In genomic region chr22:37559901-37560681, GRCh38 we compare ENCODE assay signal across 8 cellular contexts. TPM values are rescaled to one million over a fixed set of nuclear protein-coding genes. Genes with fewer than 3 reads are reported as not detected.
DNase-seq lines count a peak whose midpoint lies in the region; ATAC-seq lines count a peak whose summit lies in the region.

A gene with protein sequence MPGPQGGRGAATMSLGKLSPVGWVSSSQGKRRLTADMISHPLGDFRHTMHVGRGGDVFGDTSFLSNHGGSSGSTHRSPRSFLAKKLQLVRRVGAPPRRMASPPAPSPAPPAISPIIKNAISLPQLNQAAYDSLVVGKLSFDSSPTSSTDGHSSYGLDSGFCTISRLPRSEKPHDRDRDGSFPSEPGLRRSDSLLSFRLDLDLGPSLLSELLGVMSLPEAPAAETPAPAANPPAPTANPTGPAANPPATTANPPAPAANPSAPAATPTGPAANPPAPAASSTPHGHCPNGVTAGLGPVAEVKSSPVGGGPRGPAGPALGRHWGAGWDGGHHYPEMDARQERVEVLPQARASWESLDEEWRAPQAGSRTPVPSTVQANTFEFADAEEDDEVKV (plus strand): TSS chr22:37560480. CDS start chr22:37566350, 5,870 bp downstream.

- POLR2A ChIA-PET in activated CD4-positive, alpha-beta T cell treated with anti-CD3 and anti-CD28 coated beads, Interleukin-2, amount 10 ng/mL, durations not matched to agents 7 days and 5 days (lab: Charles Lee): no interaction called here

- peaks cover 11% of the 10 kb centered on the region for H3K36me3 Mint-ChIP-seq in dendritic cell treated with granulocyte-macrophage colony-stimulating factor and Interleukin-4, amounts not matched to agents 40 ng/mL and 50 ng/mL, for 4 days (ENCODE audit: low read depth)
- no peaks in the 10 kb centered on the region for H3K36me3 Mint-ChIP-seq in stimulated activated naive B cell treated with anti-CD40 and anti-IgM and Interleukin-4, amounts not matched to agents 10 μg/mL and 1 μg/mL and 100 μg/mL, for 72 hours
- H3K36me3 Mint-ChIP-seq in activated CD4-positive, alpha-beta T cell treated with anti-CD3 and anti-CD28 coated beads, Interleukin-2, amount 10 ng/mL, durations not matched to agents 7 days and 5 days (ENCODE audit: low read depth): no peaks in the 10 kb centered on the region

- peaks cover 63% of the 10 kb centered on the region for H3K4me1 Mint-ChIP-seq in dendritic cell treated with granulocyte-macrophage colony-stimulating factor and Interleukin-4, amounts not matched to agents 40 ng/mL and 50 ng/mL, for 4 days (ENCODE audit: low read depth)
- peaks cover 15 to 22% of the 10 kb centered on the region in 2 donors for H3K4me1 Mint-ChIP-seq in stimulated activated naive B cell treated with anti-CD40 and anti-IgM and Interleukin-4, amounts not matched to agents 10 μg/mL and 1 μg/mL and 100 μg/mL, for 72 hours
- peaks cover 8% of the 10 kb centered on the region for H3K4me1 Mint-ChIP-seq in activated CD4-positive, alpha-beta T cell treated with anti-CD3 and anti-CD28 coated beads, Interleukin-2, amount 10 ng/mL, durations not matched to agents 7 days and 5 days

- intact Hi-C loops in dendritic cell treated with granulocyte-macrophage colony-stimulating factor and Interleukin-4, amounts not matched to agents 40 ng/mL and 50 ng/mL, for 4 days (cut with micrococcal nuclease): loop anchor here (2.0 kb wide), 1 partner anchor 15 kb away; no protein-coding TSS in a partner anchor

- DNase-seq in Ammon's horn (ENCODE audit: low spot score): peak; percentile 63
- peak; percentile 59 for DNase-seq in M059J (ENCODE audit: low read depth)
- DNase-seq in left lobe of liver (ENCODE audit: low spot score): peak; percentile 78
- no peak for DNase-seq in stimulated activated naive B cell treated with anti-CD40 and anti-IgM and Interleukin-4, amounts not matched to agents 10 μg/mL and 1 μg/mL and 100 μg/mL, for 72 hours
- no peak for DNase-seq in activated CD4-positive, alpha-beta T cell treated with anti-CD3 and anti-CD28 coated beads, Interleukin-2, amount 10 ng/mL, durations not matched to agents 7 days and 5 days

- CTCF ChIA-PET in activated CD4-positive, alpha-beta T cell treated with anti-CD3 and anti-CD28 coated beads, Interleukin-2, amount 10 ng/mL, durations not matched to agents 7 days and 5 days (lab: Charles Lee): interaction anchor here (1.0 to 15.9 kb wide), 2 partner anchors 15 to 32 kb away, joined by 3 to 397 read pairs; no protein-coding TSS in a partner anchor

- H3K9me3 Mint-ChIP-seq in dendritic cell treated with granulocyte-macrophage colony-stimulating factor and Interleukin-4, amounts not matched to agents 40 ng/mL and 50 ng/mL, for 4 days: no peaks in the 10 kb centered on the region
- no peaks in the 10 kb centered on the region for H3K9me3 Mint-ChIP-seq in stimulated activated naive B cell treated with anti-CD40 and anti-IgM and Interleukin-4, amounts not matched to agents 10 μg/mL and 1 μg/mL and 100 μg/mL, for 72 hours
- no peaks in the 10 kb centered on the region for H3K9me3 Mint-ChIP-seq in activated CD4-positive, alpha-beta T cell treated with anti-CD3 and anti-CD28 coated beads, Interleukin-2, amount 10 ng/mL, durations not matched to agents 7 days and 5 days

- H3K27me3 Mint-ChIP-seq in dendritic cell treated with granulocyte-macrophage colony-stimulating factor and Interleukin-4, amounts not matched to agents 40 ng/mL and 50 ng/mL, for 4 days: peaks cover 75% of the 10 kb centered on the region
- H3K27me3 Mint-ChIP-seq in stimulated activated naive B cell treated with anti-CD40 and anti-IgM and Interleukin-4, amounts not matched to agents 10 μg/mL and 1 μg/mL and 100 μg/mL, for 72 hours: peaks cover 62 to 68% of the 10 kb centered on the region in 2 donors
- peaks cover 74% of the 10 kb centered on the region for H3K27me3 Mint-ChIP-seq in activated CD4-positive, alpha-beta T cell treated with anti-CD3 and anti-CD28 coated beads, Interleukin-2, amount 10 ng/mL, durations not matched to agents 7 days and 5 days

- peak within 1 kb of the TSS; percentile 75 for H3K27ac Mint-ChIP-seq in dendritic cell treated with granulocyte-macrophage colony-stimulating factor and Interleukin-4, amounts not matched to agents 40 ng/mL and 50 ng/mL, for 4 days
- H3K27ac Mint-ChIP-seq in stimulated activated naive B cell treated with anti-CD40 and anti-IgM and Interleukin-4, amounts not matched to agents 10 μg/mL and 1 μg/mL and 100 μg/mL, for 72 hours: peak within 1 kb of the TSS; percentile 80
- H3K27ac Mint-ChIP-seq in activated CD4-positive, alpha-beta T cell treated with anti-CD3 and anti-CD28 coated beads, Interleukin-2, amount 10 ng/mL, durations not matched to agents 7 days and 5 days: no peak within 1 kb of the TSS

- ATAC-seq in left lobe of liver: peak; percentile 70
- peak in 1 of 2 donors; percentile 17 for ATAC-seq in stimulated activated naive B cell treated with anti-CD40 and anti-IgM and Interleukin-4, amounts not matched to agents 10 μg/mL and 1 μg/mL and 100 μg/mL, for 72 hours (replicated peaks)
- no peak for ATAC-seq in HG02852 (IDR thresholded peaks at IDR 0.05; ENCODE audit: unreplicated experiment)
- no peak for ATAC-seq in HG02870 (IDR thresholded peaks at IDR 0.05; ENCODE audit: unreplicated experiment)

- H3K4me3 Mint-ChIP-seq in dendritic cell treated with granulocyte-macrophage colony-stimulating factor and Interleukin-4, amounts not matched to agents 40 ng/mL and 50 ng/mL, for 4 days: peak within 1 kb of the TSS; percentile 80
- H3K4me3 Mint-ChIP-seq in stimulated activated naive B cell treated with anti-CD40 and anti-IgM and Interleukin-4, amounts not matched to agents 10 μg/mL and 1 μg/mL and 100 μg/mL, for 72 hours: peak within 1 kb of the TSS; percentile 77
- no peak within 1 kb of the TSS for H3K4me3 Mint-ChIP-seq in activated CD4-positive, alpha-beta T cell treated with anti-CD3 and anti-CD28 coated beads, Interleukin-2, amount 10 ng/mL, durations not matched to agents 7 days and 5 days

RNA-seq across cellular contexts. Expression of the gene that starts here (rescaled TPM):
- total RNA-seq in M059J (2014; rRNA removed; shearing (Covaris generic)): 44.3 and 51.7 TPM in 2 replicates
- 38.9 TPM for total RNA-seq in left lobe of liver
- under 1 TPM in 1 of 2 experiments, not detected in 1; 0.30 TPM for total RNA-seq in activated CD4-positive, alpha-beta T cell treated with anti-CD3 and anti-CD28 coated beads, Interleukin-2, amount 10 ng/mL, durations not matched to agents 7 days and 5 days

Comparison
In these comparisons a context has a peak if more than half of its experiments do, and no peak if none do; other contexts are left out.
1. RNA of the gene that starts here (total RNA-seq): 44.3 to 51.7 TPM in M059J and 38.9 TPM in left lobe of liver (single experiment); 0.30 TPM in activated CD4-positive, alpha-beta T cell treated with anti-CD3 and anti-CD28 coated beads, Interleukin-2, amount 10 ng/mL, durations not matched to agents 7 days and 5 days; every median in the first group is over 10 times any median in the second.
2. DNase-seq: peak in Ammon's horn (single experiment), M059J (single experiment) and left lobe of liver (single experiment); none in stimulated activated naive B cell treated with anti-CD40 and anti-IgM and Interleukin-4, amounts not matched to agents 10 μg/mL and 1 μg/mL and 100 μg/mL, for 72 hours (single experiment) and activated CD4-positive, alpha-beta T cell treated with anti-CD3 and anti-CD28 coated beads, Interleukin-2, amount 10 ng/mL, durations not matched to agents 7 days and 5 days (single experiment).